In genomic region chr3:192514754-192515660, GRCh38 we compare ENCODE assay signal across 9 cellular contexts.
DNase-seq lines count a peak whose midpoint lies in the region; ATAC-seq and TF ChIP-seq lines count a peak whose summit lies in the region.
"Had no signal": no experiment of that assay in that cellular context is flagged by ENCODE, and none has a peak within 500 bp of the region (broad histone marks: within the 10 kb centered on the region; RNA-seq: fewer than 3 reads in every experiment).

No MANE protein-coding gene starts in this region.

- peaks cover 4% of the 10 kb centered on the region for H3K4me1 Mint-ChIP-seq in type B pancreatic cell (ENCODE audit: unreplicated experiment)

- peaks cover 34% of the 10 kb centered on the region for H3K27me3 ChIP-seq in lower lobe of right lung (ENCODE audit: low read depth)

- H3K4me3 Mint-ChIP-seq in type B pancreatic cell = peak overlapping the region; percentile 94

- H3K27me3 Mint-ChIP-seq in type B pancreatic cell = peaks cover 61% of the 10 kb centered on the region

- peaks cover 15% of the 10 kb centered on the region for H3K4me1 ChIP-seq in lower lobe of right lung
- H3K4me1 ChIP-seq: SJSA1 had no signal

- H3K27ac ChIP-seq in 22Rv1 = no peak overlapping the region
- H3K27ac ChIP-seq in lower lobe of right lung = no peak overlapping the region
- H3K27ac ChIP-seq: SJSA1 had no signal

- DNase-seq in NCI-H1092 (lab: John Stamatoyannopoulos, UW) = peak; percentile 67
- DNase-seq in astrocyte of the cerebellum (ENCODE audit: low read depth) = no peak
- DNase-seq in lower lobe of right lung = peak; percentile 42
- peak; percentile 75 for DNase-seq in type B pancreatic cell (ENCODE audit: extremely low spot score, unreplicated experiment)
- no peak for DNase-seq in HuH-7 (ENCODE audit: low spot score)

- TF ChIP-seq CTCF in 22Rv1 (IDR thresholded peaks at IDR 0.05) (peak; percentile 47), astrocyte of the cerebellum (IDR thresholded peaks at IDR 0.05; ENCODE audit: low read depth, low read length, missing control alignments) (peak; percentile 26), lower lobe of right lung (IDR thresholded peaks at IDR 0.05) (peak; percentile 12), type B pancreatic cell (conservative IDR thresholded peaks at IDR 0.05) (peak; percentile 61)

- in situ Hi-C loops in astrocyte of the cerebellum (cut with HindIII; ENCODE audit: low sequenced_read_pairs) = no loop called here

- intact Hi-C loops in lower lobe of right lung (cut with DNase I) = no loop called here

- no peaks in the 10 kb centered on the region for H3K36me3 Mint-ChIP-seq in type B pancreatic cell

- H3K36me3 ChIP-seq in lower lobe of right lung = no peaks in the 10 kb centered on the region
- H3K36me3 ChIP-seq: SJSA1 had no signal

- ATAC-seq in lower lobe of right lung (peak; percentile 46 to 53), HG03175 (IDR thresholded peaks at IDR 0.05; ENCODE audit: unreplicated experiment) (no peak), HG03135 (IDR thresholded peaks at IDR 0.05; ENCODE audit: unreplicated experiment) (no peak)

- no peaks in the 10 kb centered on the region for H3K9me3 ChIP-seq in lower lobe of right lung
- H3K9me3 ChIP-seq: SJSA1 had no signal

- peak overlapping the region; percentile 92 for H3K27ac Mint-ChIP-seq in type B pancreatic cell

- peak overlapping the region; percentile 35 for H3K4me3 ChIP-seq in astrocyte of the cerebellum (ENCODE audit: low read depth, low read length)
- peak overlapping the region; percentile 46 for H3K4me3 ChIP-seq in lower lobe of right lung
- H3K4me3 ChIP-seq: SJSA1 had no signal

- H3K9me3 Mint-ChIP-seq in type B pancreatic cell = no peaks in the 10 kb centered on the region

Comparison
In these comparisons a context has a peak if more than half of its experiments do, and no peak if none do; other contexts are left out.
1. DNase-seq: peak in NCI-H1092 (single experiment), lower lobe of right lung (single experiment) and type B pancreatic cell (single experiment); none in astrocyte of the cerebellum (single experiment) and HuH-7 (single experiment).
2. ATAC-seq: peak in lower lobe of right lung (2 of 2); none in HG03175 (single experiment) and HG03135 (single experiment).
3. Peak in every context shown above with its lines, with median percentiles within 50 percentile points of each other: CTCF ChIP-seq.